9 cellular contexts compared by ENCODE assay signal in genomic region chr12:128261757-128262156, GRCh38. TPM values are rescaled to one million over a fixed set of nuclear protein-coding genes. Genes with fewer than 3 reads are reported as not detected.
"Had no signal": no experiment of that assay in that cellular context is flagged by ENCODE, and none has a peak within 500 bp of the region (broad histone marks: within the 10 kb centered on the region; RNA-seq: fewer than 3 reads in every experiment).

No MANE protein-coding gene starts in this region.

- H3K4me1 ChIP-seq: HAP-1 had no signal

- H3K9ac ChIP-seq: GM23248, KMS-11 had no signal

- H3K9me3 ChIP-seq: HAP-1 had no signal

- H2AFZ ChIP-seq: GM23248 had no signal

- H3K27ac ChIP-seq: GM23248, KMS-11 had no signal

- ATAC-seq: HCT116 had no signal

- DNase-seq: GM23248, GOT3, H7, IMR-90, KBM-7 had no signal

- H3K4me3 ChIP-seq: GM23248, HAP-1 had no signal

- H3K4me2 ChIP-seq: KMS-11 had no signal

- H3K36me3 ChIP-seq: HAP-1 had no signal

RNA-seq across cellular contexts. Expression of gene TMEM132C, which starts 5.2 kb away (rescaled TPM):
- total RNA-seq: GM23248, HT-29, IMR-90 had no signal
- polyA plus RNA-seq: GM23248, IMR-90 had no signal
